19 cellular contexts compared by ENCODE assay signal in genomic region chr4:20426028-20426427, GRCh38.
"Had no signal": no experiment of that assay in that cellular context is flagged by ENCODE, and none has a peak within 500 bp of the region (broad histone marks: within the 10 kb centered on the region; RNA-seq: fewer than 3 reads in every experiment).

No MANE protein-coding gene starts in this region.

- ATAC-seq: Panc1, PC-3 had no signal

- DNase-seq: KBM-7, MV-4-11, NCI-H1048, NCI-H1105, NCI-H1417, NCI-H1436 treated with DMSO at 0.1 percent for 48 hours, NCI-H1694, NCI-H187 treated with DMSO at 0.1 percent for 48 hours, NCI-H2029 treated with DMSO at 0.1 percent for 48 hours, NCI-H2171 treated with DMSO at 0.1 percent for 48 hours, NCI-H345, NCI-H446 treated with DMSO at 0.1 percent for 48 hours, NCI-H510A treated with DMSO at 0.1 percent for 48 hours, NCI-H526, PC-3, SHP77, SJCRH30, SW 1271 had no signal
